Comparison of ENCODE assay signal across 15 cellular contexts in the genomic region with DNA sequence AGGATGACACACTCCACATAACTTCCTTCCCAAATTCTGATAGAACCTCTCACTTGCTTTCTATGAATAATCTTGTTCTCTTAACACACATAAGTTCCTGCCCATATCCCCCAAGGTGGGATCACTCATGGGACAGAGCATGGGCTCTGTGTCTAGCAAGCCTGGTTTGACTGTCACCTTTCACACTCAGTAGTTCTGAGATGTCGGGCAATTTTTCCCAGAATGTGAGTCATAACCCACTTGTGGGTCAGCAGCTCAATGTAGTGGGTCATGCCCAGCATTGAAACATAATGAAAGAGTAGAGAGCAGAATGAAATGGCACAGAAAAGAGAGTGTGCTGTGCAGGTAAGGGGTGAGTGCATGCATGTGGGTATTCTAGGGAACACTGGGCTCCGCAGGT.
"Had no signal": no experiment of that assay in that cellular context is flagged by ENCODE, and none has a peak within 500 bp of the region (broad histone marks: within the 10 kb centered on the region; RNA-seq: fewer than 3 reads in every experiment).

No MANE protein-coding gene starts in this region.

- H3K27me3 Mint-ChIP-seq: stimulated activated naive CD8-positive, alpha-beta T cell treated with anti-CD3 and anti-CD28 coated beads, Interleukin-15, Interleukin-2, amounts not matched to agents 100 ng/mL and 50 ng/mL, for 24 hours had no signal

- H3K4me1 Mint-ChIP-seq: naive thymus-derived CD8-positive, alpha-beta T cell had no signal

- H3K4me3 Mint-ChIP-seq: dendritic cell treated with granulocyte-macrophage colony-stimulating factor and Interleukin-4, amounts not matched to agents 40 ng/mL and 50 ng/mL, for 4 days; naive thymus-derived CD8-positive, alpha-beta T cell; stimulated activated naive CD8-positive, alpha-beta T cell treated with anti-CD3 and anti-CD28 coated beads, Interleukin-15, Interleukin-2, amounts not matched to agents 100 ng/mL and 50 ng/mL, for 24 hours had no signal

- H3K27ac Mint-ChIP-seq: dendritic cell treated with granulocyte-macrophage colony-stimulating factor and Interleukin-4, amounts not matched to agents 40 ng/mL and 50 ng/mL, for 4 days; naive thymus-derived CD8-positive, alpha-beta T cell; stimulated activated naive CD8-positive, alpha-beta T cell treated with anti-CD3 and anti-CD28 coated beads, Interleukin-15, Interleukin-2, amounts not matched to agents 100 ng/mL and 50 ng/mL, for 24 hours had no signal

- ATAC-seq: mucosa of descending colon; naive thymus-derived CD8-positive, alpha-beta T cell had no signal

- DNase-seq: activated CD4-positive, alpha-beta T cell treated with anti-CD3 and anti-CD28 coated beads for 48 hours; activated naive CD4-positive, alpha-beta T cell; effector memory CD4-positive, alpha-beta T cell; foreskin fibroblast; hippocampal formation; kidney; left ventricle myocardium inferior; mucosa of descending colon; retina; stimulated activated CD4-positive, alpha-beta T cell treated with anti-CD3 and anti-CD28 coated beads, Interleukin-4, amount 100 ng/mL, for 1 hour; upper lobe of left lung had no signal

- FAIRE-seq: astrocyte, kidney had no signal

- H3K36me3 Mint-ChIP-seq: naive thymus-derived CD8-positive, alpha-beta T cell had no signal

- H3K9me3 Mint-ChIP-seq: dendritic cell treated with granulocyte-macrophage colony-stimulating factor and Interleukin-4, amounts not matched to agents 40 ng/mL and 50 ng/mL, for 4 days; naive thymus-derived CD8-positive, alpha-beta T cell; stimulated activated naive CD8-positive, alpha-beta T cell treated with anti-CD3 and anti-CD28 coated beads, Interleukin-15, Interleukin-2, amounts not matched to agents 100 ng/mL and 50 ng/mL, for 24 hours had no signal
